ENCODE assay signal across 1 cellular context in the genomic region with DNA sequence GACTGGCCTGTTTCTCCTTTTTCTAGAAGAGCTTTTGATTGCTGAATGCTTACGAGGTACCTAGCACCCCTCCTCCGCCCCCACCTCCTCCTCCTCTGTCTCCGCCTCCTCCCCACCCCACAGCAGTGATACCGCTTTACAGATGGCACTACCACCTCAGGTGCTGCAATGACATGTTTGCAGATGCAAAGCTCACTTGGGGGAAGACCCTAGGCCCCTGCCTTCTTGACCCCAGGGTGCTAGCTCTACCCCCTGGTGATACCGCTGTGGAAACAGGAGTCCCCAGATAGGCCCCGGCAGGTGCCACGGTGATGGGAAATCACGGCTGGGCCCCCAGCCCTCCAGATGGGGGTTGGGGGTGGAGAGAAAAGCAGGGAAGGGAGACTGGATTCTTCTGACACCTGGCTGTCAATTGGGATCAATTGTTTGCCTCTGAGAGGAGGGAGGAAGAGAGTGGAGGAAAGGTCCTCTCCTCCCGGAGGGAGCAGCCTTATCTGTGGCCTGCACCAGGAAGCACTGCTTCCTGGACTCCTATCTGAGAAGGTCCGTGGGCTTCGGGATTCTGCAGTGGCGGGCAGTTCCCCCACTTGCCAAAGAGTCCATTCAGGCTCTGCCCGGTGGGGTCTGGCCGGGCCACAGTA.
TF ChIP-seq lines count a peak whose summit lies in the region.

No MANE protein-coding gene starts in this region.

TF ChIP-seq in K562, 482 proteins besides CTCF, POLR2A, EP300 and RAD21 (continued from another document and continues in another):
- TF ChIP-seq, protein P1, sequence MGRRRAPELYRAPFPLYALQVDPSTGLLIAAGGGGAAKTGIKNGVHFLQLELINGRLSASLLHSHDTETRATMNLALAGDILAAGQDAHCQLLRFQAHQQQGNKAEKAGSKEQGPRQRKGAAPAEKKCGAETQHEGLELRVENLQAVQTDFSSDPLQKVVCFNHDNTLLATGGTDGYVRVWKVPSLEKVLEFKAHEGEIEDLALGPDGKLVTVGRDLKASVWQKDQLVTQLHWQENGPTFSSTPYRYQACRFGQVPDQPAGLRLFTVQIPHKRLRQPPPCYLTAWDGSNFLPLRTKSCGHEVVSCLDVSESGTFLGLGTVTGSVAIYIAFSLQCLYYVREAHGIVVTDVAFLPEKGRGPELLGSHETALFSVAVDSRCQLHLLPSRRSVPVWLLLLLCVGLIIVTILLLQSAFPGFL (CRISPR knock-in tag; IDR thresholded peaks at IDR 0.05) = no peak
- no peak for TF ChIP-seq NFE2 (IDR thresholded peaks at IDR 0.05; ENCODE audit: low read depth)
- TF ChIP-seq FOS (IDR thresholded peaks at IDR 0.05; ENCODE audit: extremely low read depth, insufficient read length) = no peak
- TF ChIP-seq, protein P2, sequence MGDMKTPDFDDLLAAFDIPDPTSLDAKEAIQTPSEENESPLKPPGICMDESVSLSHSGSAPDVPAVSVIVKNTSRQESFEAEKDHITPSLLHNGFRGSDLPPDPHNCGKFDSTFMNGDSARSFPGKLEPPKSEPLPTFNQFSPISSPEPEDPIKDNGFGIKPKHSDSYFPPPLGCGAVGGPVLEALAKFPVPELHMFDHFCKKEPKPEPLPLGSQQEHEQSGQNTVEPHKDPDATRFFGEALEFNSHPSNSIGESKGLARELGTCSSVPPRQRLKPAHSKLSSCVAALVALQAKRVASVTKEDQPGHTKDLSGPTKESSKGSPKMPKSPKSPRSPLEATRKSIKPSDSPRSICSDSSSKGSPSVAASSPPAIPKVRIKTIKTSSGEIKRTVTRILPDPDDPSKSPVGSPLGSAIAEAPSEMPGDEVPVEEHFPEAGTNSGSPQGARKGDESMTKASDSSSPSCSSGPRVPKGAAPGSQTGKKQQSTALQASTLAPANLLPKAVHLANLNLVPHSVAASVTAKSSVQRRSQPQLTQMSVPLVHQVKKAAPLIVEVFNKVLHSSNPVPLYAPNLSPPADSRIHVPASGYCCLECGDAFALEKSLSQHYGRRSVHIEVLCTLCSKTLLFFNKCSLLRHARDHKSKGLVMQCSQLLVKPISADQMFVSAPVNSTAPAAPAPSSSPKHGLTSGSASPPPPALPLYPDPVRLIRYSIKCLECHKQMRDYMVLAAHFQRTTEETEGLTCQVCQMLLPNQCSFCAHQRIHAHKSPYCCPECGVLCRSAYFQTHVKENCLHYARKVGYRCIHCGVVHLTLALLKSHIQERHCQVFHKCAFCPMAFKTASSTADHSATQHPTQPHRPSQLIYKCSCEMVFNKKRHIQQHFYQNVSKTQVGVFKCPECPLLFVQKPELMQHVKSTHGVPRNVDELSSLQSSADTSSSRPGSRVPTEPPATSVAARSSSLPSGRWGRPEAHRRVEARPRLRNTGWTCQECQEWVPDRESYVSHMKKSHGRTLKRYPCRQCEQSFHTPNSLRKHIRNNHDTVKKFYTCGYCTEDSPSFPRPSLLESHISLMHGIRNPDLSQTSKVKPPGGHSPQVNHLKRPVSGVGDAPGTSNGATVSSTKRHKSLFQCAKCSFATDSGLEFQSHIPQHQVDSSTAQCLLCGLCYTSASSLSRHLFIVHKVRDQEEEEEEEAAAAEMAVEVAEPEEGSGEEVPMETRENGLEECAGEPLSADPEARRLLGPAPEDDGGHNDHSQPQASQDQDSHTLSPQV (IDR thresholded peaks at IDR 0.05) = 0 out of 2 replicates have a peak, but pooled peaks have one; percentile 16
- TF ChIP-seq ELF4 (CRISPR knock-in tag; IDR thresholded peaks at IDR 0.05) = no peak
- no peak for TF ChIP-seq CBX1 (IDR thresholded peaks at IDR 0.05; ENCODE audit: low read depth)
- TF ChIP-seq, protein P3, sequence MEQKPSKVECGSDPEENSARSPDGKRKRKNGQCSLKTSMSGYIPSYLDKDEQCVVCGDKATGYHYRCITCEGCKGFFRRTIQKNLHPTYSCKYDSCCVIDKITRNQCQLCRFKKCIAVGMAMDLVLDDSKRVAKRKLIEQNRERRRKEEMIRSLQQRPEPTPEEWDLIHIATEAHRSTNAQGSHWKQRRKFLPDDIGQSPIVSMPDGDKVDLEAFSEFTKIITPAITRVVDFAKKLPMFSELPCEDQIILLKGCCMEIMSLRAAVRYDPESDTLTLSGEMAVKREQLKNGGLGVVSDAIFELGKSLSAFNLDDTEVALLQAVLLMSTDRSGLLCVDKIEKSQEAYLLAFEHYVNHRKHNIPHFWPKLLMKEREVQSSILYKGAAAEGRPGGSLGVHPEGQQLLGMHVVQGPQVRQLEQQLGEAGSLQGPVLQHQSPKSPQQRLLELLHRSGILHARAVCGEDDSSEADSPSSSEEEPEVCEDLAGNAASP (IDR thresholded peaks at IDR 0.05) = no peak
- TF ChIP-seq, protein P4, sequence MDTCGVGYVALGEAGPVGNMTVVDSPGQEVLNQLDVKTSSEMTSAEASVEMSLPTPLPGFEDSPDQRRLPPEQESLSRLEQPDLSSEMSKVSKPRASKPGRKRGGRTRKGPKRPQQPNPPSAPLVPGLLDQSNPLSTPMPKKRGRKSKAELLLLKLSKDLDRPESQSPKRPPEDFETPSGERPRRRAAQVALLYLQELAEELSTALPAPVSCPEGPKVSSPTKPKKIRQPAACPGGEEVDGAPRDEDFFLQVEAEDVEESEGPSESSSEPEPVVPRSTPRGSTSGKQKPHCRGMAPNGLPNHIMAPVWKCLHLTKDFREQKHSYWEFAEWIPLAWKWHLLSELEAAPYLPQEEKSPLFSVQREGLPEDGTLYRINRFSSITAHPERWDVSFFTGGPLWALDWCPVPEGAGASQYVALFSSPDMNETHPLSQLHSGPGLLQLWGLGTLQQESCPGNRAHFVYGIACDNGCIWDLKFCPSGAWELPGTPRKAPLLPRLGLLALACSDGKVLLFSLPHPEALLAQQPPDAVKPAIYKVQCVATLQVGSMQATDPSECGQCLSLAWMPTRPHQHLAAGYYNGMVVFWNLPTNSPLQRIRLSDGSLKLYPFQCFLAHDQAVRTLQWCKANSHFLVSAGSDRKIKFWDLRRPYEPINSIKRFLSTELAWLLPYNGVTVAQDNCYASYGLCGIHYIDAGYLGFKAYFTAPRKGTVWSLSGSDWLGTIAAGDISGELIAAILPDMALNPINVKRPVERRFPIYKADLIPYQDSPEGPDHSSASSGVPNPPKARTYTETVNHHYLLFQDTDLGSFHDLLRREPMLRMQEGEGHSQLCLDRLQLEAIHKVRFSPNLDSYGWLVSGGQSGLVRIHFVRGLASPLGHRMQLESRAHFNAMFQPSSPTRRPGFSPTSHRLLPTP (IDR thresholded peaks at IDR 0.05; ENCODE audit: borderline replicate concordance, extremely low read depth, insufficient read length) = no peak
- TF ChIP-seq ZNF197 (CRISPR knock-in tag; IDR thresholded peaks at IDR 0.05; ENCODE audit: low read depth) = no peak
- TF ChIP-seq TCF3 (CRISPR knock-in tag; IDR thresholded peaks at IDR 0.05) = peak; percentile 81
- no peak for TF ChIP-seq ADNP (tag; IDR thresholded peaks at IDR 0.05)
- no peak for TF ChIP-seq JUND (IDR thresholded peaks at IDR 0.05; ENCODE audit: borderline replicate concordance, low read depth, low read length)
- TF ChIP-seq JUND (tag; IDR thresholded peaks at IDR 0.05; ENCODE audit: borderline replicate concordance, low read depth, low read length) = no peak
- no peak for TF ChIP-seq ZNF146 (CRISPR knock-in tag; IDR thresholded peaks at IDR 0.05; ENCODE audit: unreplicated experiment)
- no peak for TF ChIP-seq CCAR2 (IDR thresholded peaks at IDR 0.05; ENCODE audit: low read depth, low read length)
- TF ChIP-seq, protein P5, sequence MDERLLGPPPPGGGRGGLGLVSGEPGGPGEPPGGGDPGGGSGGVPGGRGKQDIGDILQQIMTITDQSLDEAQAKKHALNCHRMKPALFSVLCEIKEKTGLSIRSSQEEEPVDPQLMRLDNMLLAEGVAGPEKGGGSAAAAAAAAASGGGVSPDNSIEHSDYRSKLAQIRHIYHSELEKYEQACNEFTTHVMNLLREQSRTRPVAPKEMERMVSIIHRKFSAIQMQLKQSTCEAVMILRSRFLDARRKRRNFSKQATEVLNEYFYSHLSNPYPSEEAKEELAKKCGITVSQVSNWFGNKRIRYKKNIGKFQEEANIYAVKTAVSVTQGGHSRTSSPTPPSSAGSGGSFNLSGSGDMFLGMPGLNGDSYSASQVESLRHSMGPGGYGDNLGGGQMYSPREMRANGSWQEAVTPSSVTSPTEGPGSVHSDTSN (CRISPR knock-in tag; IDR thresholded peaks at IDR 0.05; ENCODE audit: low read depth) = no peak
- TF ChIP-seq, protein P5 (tag; conservative IDR thresholded peaks at IDR 0.05; ENCODE audit: low read depth) = no peak
- 0 out of 2 replicates have a peak, but pooled peaks have one; percentile 15 for TF ChIP-seq SOX6 (IDR thresholded peaks at IDR 0.05)
- no peak for TF ChIP-seq MEIS2 (IDR thresholded peaks at IDR 0.05; ENCODE audit: partially characterized antibody)
- TF ChIP-seq POLR2H (tag; IDR thresholded peaks at IDR 0.05; ENCODE audit: low read depth) = no peak
- no peak for TF ChIP-seq SIRT6 (IDR thresholded peaks at IDR 0.05; ENCODE audit: low read depth, low read length)
- TF ChIP-seq ZNF584 (CRISPR knock-in tag; IDR thresholded peaks at IDR 0.05; ENCODE audit: low read depth) = no peak
- no peak for TF ChIP-seq CTBP1 (IDR thresholded peaks at IDR 0.05; ENCODE audit: borderline replicate concordance)
- TF ChIP-seq ZNF57 (CRISPR knock-in tag; IDR thresholded peaks at IDR 0.05) = no peak
- TF ChIP-seq ZNF507 (tag; conservative IDR thresholded peaks at IDR 0.05) = no peak
- no peak for TF ChIP-seq HNRNPLL (IDR thresholded peaks at IDR 0.05; ENCODE audit: low read depth, low read length, poor library complexity, severe bottlenecking)
- TF ChIP-seq, protein P6, sequence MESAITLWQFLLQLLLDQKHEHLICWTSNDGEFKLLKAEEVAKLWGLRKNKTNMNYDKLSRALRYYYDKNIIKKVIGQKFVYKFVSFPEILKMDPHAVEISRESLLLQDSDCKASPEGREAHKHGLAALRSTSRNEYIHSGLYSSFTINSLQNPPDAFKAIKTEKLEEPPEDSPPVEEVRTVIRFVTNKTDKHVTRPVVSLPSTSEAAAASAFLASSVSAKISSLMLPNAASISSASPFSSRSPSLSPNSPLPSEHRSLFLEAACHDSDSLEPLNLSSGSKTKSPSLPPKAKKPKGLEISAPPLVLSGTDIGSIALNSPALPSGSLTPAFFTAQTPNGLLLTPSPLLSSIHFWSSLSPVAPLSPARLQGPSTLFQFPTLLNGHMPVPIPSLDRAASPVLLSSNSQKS (CRISPR knock-in tag; IDR thresholded peaks at IDR 0.05) = no peak
- no peak for TF ChIP-seq NFXL1 (CRISPR knock-in tag; IDR thresholded peaks at IDR 0.05)
- no peak for TF ChIP-seq ZFPM2 (CRISPR knock-in tag; IDR thresholded peaks at IDR 0.05)
- TF ChIP-seq, protein P7, sequence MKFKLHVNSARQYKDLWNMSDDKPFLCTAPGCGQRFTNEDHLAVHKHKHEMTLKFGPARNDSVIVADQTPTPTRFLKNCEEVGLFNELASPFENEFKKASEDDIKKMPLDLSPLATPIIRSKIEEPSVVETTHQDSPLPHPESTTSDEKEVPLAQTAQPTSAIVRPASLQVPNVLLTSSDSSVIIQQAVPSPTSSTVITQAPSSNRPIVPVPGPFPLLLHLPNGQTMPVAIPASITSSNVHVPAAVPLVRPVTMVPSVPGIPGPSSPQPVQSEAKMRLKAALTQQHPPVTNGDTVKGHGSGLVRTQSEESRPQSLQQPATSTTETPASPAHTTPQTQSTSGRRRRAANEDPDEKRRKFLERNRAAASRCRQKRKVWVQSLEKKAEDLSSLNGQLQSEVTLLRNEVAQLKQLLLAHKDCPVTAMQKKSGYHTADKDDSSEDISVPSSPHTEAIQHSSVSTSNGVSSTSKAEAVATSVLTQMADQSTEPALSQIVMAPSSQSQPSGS (CRISPR knock-in tag; IDR thresholded peaks at IDR 0.05) = no peak
- no peak for TF ChIP-seq SIX5 (IDR thresholded peaks at IDR 0.05; ENCODE audit: borderline replicate concordance in 1 of 2, insufficient read depth in 1 of 2, low read depth in 1 of 2, low read length in 2 of 2)
- no peak for TF ChIP-seq RBM17 (IDR thresholded peaks at IDR 0.05; ENCODE audit: borderline replicate concordance, low read depth, low read length)
- TF ChIP-seq CXXC5 (CRISPR knock-in tag; IDR thresholded peaks at IDR 0.05) = peak; percentile 39; the same call in 1 of the 2 replicates
- TF ChIP-seq, protein P8, sequence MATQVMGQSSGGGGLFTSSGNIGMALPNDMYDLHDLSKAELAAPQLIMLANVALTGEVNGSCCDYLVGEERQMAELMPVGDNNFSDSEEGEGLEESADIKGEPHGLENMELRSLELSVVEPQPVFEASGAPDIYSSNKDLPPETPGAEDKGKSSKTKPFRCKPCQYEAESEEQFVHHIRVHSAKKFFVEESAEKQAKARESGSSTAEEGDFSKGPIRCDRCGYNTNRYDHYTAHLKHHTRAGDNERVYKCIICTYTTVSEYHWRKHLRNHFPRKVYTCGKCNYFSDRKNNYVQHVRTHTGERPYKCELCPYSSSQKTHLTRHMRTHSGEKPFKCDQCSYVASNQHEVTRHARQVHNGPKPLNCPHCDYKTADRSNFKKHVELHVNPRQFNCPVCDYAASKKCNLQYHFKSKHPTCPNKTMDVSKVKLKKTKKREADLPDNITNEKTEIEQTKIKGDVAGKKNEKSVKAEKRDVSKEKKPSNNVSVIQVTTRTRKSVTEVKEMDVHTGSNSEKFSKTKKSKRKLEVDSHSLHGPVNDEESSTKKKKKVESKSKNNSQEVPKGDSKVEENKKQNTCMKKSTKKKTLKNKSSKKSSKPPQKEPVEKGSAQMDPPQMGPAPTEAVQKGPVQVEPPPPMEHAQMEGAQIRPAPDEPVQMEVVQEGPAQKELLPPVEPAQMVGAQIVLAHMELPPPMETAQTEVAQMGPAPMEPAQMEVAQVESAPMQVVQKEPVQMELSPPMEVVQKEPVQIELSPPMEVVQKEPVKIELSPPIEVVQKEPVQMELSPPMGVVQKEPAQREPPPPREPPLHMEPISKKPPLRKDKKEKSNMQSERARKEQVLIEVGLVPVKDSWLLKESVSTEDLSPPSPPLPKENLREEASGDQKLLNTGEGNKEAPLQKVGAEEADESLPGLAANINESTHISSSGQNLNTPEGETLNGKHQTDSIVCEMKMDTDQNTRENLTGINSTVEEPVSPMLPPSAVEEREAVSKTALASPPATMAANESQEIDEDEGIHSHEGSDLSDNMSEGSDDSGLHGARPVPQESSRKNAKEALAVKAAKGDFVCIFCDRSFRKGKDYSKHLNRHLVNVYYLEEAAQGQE (CRISPR knock-in tag; IDR thresholded peaks at IDR 0.05; ENCODE audit: low read depth) = no peak
